In the genomic region with DNA sequence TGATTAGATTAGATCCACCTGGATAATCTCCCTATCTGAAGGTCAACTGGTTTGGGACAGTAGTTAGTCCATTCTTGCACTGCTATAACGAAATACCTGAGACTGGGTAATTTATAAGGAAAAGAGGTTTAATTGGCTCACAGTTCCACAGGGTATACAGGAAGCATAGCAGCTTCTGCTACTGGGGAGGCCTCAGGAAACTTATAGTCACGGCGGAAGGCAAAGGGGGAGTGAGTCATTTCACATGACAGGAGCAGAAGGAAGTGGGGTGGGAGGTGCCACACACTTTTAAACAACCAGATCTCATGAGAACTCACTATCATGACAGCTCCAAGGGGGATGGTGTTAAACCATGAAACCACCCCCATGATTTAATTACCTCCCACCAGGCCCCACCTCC, we compare ENCODE assay signal across 1 cellular context.
TF ChIP-seq lines count a peak whose summit lies in the region.

No MANE protein-coding gene starts in this region.

TF ChIP-seq in K562, 482 proteins besides CTCF, POLR2A, EP300 and RAD21 (continued from another document and continues in another):
- TF ChIP-seq, protein P1, sequence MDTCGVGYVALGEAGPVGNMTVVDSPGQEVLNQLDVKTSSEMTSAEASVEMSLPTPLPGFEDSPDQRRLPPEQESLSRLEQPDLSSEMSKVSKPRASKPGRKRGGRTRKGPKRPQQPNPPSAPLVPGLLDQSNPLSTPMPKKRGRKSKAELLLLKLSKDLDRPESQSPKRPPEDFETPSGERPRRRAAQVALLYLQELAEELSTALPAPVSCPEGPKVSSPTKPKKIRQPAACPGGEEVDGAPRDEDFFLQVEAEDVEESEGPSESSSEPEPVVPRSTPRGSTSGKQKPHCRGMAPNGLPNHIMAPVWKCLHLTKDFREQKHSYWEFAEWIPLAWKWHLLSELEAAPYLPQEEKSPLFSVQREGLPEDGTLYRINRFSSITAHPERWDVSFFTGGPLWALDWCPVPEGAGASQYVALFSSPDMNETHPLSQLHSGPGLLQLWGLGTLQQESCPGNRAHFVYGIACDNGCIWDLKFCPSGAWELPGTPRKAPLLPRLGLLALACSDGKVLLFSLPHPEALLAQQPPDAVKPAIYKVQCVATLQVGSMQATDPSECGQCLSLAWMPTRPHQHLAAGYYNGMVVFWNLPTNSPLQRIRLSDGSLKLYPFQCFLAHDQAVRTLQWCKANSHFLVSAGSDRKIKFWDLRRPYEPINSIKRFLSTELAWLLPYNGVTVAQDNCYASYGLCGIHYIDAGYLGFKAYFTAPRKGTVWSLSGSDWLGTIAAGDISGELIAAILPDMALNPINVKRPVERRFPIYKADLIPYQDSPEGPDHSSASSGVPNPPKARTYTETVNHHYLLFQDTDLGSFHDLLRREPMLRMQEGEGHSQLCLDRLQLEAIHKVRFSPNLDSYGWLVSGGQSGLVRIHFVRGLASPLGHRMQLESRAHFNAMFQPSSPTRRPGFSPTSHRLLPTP (IDR thresholded peaks at IDR 0.05; ENCODE audit: borderline replicate concordance, extremely low read depth, insufficient read length), result no peak
- TF ChIP-seq ZNF316 (IDR thresholded peaks at IDR 0.05) (peak; percentile 69), NR4A1 (CRISPR knock-in tag; IDR thresholded peaks at IDR 0.05) (no peak), NR4A1 (tag; IDR thresholded peaks at IDR 0.05) (no peak), ZNF589 (CRISPR knock-in tag; IDR thresholded peaks at IDR 0.05; ENCODE audit: low read depth) (no peak), FOSL1 (tag; conservative IDR thresholded peaks at IDR 0.05) (peak; percentile 61), HNRNPH1 (optimal IDR thresholded peaks at IDR 0.05; ENCODE audit: low read depth, low read length) (no peak), EZH2 (IDR thresholded peaks at IDR 0.05; ENCODE audit: borderline replicate concordance, low read depth, low read length) (no peak), POLR2H (tag; IDR thresholded peaks at IDR 0.05; ENCODE audit: low read depth) (no peak), TCF7 (IDR thresholded peaks at IDR 0.05; ENCODE audit: borderline replicate concordance) (no peak), ZNF77 (CRISPR knock-in tag; IDR thresholded peaks at IDR 0.05) (no peak), MCM5 (IDR thresholded peaks at IDR 0.05; ENCODE audit: low read depth) (no peak), SMARCE1 (IDR thresholded peaks at IDR 0.05) (peak; percentile 16; the same call in 1 of the 2 replicates), MBD2 (IDR thresholded peaks at IDR 0.05; ENCODE audit: borderline replicate concordance, low read depth) (no peak), ZNF444 (CRISPR knock-in tag; IDR thresholded peaks at IDR 0.05) (no peak), STAT5A (IDR thresholded peaks at IDR 0.05; ENCODE audit: borderline replicate concordance, low read length) (no peak), SIX5 (IDR thresholded peaks at IDR 0.05; ENCODE audit: borderline replicate concordance in 1 of 2, insufficient read depth in 1 of 2, low read depth in 1 of 2, low read length in 2 of 2) (no peak), CBFB (CRISPR knock-in tag; IDR thresholded peaks at IDR 0.05) (no peak), SMAD2 (IDR thresholded peaks at IDR 0.05; ENCODE audit: low read depth, low read length) (no peak), HDGF (IDR thresholded peaks at IDR 0.05) (no peak), YY1 (IDR thresholded peaks at IDR 0.05; ENCODE audit: borderline replicate concordance in 1 of 3, control insufficient read depth in 1 of 3, extremely low read depth in 1 of 3, insufficient read depth in 3 of 3, insufficient read length in 1 of 3, insufficient replicate concordance in 2 of 3, low read depth in 1 of 3, low read length in 2 of 3) (no peak), FOXA3 (CRISPR knock-in tag; conservative IDR thresholded peaks at IDR 0.05 in 1 of 2, IDR thresholded peaks at IDR 0.05 in 1 of 2) (no peak), TRIM24 (IDR thresholded peaks at IDR 0.05) (peak; percentile 52 to 78; a peak in 3 of 4 replicates), LCOR (CRISPR knock-in tag; IDR thresholded peaks at IDR 0.05) (no peak), KLF6 (CRISPR knock-in tag; IDR thresholded peaks at IDR 0.05; ENCODE audit: borderline replicate concordance) (no peak), ZNF436 (CRISPR knock-in tag; IDR thresholded peaks at IDR 0.05) (no peak), ASH1L (IDR thresholded peaks at IDR 0.05; ENCODE audit: borderline replicate concordance, low read depth, partially characterized antibody) (no peak), NR2C2 (CRISPR knock-in tag; IDR thresholded peaks at IDR 0.05) (no peak), NR2C2 (tag; IDR thresholded peaks at IDR 0.05) (no peak)
- TF ChIP-seq, protein P2, sequence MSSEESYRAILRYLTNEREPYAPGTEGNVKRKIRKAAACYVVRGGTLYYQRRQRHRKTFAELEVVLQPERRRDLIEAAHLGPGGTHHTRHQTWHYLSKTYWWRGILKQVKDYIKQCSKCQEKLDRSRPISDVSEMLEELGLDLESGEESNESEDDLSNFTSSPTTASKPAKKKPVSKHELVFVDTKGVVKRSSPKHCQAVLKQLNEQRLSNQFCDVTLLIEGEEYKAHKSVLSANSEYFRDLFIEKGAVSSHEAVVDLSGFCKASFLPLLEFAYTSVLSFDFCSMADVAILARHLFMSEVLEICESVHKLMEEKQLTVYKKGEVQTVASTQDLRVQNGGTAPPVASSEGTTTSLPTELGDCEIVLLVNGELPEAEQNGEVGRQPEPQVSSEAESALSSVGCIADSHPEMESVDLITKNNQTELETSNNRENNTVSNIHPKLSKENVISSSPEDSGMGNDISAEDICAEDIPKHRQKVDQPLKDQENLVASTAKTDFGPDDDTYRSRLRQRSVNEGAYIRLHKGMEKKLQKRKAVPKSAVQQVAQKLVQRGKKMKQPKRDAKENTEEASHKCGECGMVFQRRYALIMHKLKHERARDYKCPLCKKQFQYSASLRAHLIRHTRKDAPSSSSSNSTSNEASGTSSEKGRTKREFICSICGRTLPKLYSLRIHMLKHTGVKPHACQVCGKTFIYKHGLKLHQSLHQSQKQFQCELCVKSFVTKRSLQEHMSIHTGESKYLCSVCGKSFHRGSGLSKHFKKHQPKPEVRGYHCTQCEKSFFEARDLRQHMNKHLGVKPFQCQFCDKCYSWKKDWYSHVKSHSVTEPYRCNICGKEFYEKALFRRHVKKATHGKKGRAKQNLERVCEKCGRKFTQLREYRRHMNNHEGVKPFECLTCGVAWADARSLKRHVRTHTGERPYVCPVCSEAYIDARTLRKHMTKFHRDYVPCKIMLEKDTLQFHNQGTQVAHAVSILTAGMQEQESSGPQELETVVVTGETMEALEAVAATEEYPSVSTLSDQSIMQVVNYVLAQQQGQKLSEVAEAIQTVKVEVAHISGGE (CRISPR knock-in tag; IDR thresholded peaks at IDR 0.05), result no peak
- TF ChIP-seq, protein P3, sequence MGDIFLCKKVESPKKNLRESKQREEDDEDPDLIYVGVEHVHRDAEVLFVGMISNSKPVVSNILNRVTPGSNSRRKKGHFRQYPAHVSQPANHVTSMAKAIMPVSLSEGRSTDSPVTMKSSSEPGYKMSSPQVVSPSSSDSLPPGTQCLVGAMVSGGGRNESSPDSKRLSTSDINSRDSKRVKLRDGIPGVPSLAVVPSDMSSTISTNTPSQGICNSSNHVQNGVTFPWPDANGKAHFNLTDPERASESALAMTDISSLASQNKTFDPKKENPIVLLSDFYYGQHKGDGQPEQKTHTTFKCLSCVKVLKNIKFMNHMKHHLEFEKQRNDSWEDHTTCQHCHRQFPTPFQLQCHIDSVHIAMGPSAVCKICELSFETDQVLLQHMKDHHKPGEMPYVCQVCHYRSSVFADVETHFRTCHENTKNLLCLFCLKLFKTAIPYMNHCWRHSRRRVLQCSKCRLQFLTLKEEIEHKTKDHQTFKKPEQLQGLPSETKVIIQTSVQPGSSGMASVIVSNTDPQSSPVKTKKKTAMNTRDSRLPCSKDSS (IDR thresholded peaks at IDR 0.05; ENCODE audit: low read depth, partially characterized antibody), result no peak
- TF ChIP-seq, protein P4, sequence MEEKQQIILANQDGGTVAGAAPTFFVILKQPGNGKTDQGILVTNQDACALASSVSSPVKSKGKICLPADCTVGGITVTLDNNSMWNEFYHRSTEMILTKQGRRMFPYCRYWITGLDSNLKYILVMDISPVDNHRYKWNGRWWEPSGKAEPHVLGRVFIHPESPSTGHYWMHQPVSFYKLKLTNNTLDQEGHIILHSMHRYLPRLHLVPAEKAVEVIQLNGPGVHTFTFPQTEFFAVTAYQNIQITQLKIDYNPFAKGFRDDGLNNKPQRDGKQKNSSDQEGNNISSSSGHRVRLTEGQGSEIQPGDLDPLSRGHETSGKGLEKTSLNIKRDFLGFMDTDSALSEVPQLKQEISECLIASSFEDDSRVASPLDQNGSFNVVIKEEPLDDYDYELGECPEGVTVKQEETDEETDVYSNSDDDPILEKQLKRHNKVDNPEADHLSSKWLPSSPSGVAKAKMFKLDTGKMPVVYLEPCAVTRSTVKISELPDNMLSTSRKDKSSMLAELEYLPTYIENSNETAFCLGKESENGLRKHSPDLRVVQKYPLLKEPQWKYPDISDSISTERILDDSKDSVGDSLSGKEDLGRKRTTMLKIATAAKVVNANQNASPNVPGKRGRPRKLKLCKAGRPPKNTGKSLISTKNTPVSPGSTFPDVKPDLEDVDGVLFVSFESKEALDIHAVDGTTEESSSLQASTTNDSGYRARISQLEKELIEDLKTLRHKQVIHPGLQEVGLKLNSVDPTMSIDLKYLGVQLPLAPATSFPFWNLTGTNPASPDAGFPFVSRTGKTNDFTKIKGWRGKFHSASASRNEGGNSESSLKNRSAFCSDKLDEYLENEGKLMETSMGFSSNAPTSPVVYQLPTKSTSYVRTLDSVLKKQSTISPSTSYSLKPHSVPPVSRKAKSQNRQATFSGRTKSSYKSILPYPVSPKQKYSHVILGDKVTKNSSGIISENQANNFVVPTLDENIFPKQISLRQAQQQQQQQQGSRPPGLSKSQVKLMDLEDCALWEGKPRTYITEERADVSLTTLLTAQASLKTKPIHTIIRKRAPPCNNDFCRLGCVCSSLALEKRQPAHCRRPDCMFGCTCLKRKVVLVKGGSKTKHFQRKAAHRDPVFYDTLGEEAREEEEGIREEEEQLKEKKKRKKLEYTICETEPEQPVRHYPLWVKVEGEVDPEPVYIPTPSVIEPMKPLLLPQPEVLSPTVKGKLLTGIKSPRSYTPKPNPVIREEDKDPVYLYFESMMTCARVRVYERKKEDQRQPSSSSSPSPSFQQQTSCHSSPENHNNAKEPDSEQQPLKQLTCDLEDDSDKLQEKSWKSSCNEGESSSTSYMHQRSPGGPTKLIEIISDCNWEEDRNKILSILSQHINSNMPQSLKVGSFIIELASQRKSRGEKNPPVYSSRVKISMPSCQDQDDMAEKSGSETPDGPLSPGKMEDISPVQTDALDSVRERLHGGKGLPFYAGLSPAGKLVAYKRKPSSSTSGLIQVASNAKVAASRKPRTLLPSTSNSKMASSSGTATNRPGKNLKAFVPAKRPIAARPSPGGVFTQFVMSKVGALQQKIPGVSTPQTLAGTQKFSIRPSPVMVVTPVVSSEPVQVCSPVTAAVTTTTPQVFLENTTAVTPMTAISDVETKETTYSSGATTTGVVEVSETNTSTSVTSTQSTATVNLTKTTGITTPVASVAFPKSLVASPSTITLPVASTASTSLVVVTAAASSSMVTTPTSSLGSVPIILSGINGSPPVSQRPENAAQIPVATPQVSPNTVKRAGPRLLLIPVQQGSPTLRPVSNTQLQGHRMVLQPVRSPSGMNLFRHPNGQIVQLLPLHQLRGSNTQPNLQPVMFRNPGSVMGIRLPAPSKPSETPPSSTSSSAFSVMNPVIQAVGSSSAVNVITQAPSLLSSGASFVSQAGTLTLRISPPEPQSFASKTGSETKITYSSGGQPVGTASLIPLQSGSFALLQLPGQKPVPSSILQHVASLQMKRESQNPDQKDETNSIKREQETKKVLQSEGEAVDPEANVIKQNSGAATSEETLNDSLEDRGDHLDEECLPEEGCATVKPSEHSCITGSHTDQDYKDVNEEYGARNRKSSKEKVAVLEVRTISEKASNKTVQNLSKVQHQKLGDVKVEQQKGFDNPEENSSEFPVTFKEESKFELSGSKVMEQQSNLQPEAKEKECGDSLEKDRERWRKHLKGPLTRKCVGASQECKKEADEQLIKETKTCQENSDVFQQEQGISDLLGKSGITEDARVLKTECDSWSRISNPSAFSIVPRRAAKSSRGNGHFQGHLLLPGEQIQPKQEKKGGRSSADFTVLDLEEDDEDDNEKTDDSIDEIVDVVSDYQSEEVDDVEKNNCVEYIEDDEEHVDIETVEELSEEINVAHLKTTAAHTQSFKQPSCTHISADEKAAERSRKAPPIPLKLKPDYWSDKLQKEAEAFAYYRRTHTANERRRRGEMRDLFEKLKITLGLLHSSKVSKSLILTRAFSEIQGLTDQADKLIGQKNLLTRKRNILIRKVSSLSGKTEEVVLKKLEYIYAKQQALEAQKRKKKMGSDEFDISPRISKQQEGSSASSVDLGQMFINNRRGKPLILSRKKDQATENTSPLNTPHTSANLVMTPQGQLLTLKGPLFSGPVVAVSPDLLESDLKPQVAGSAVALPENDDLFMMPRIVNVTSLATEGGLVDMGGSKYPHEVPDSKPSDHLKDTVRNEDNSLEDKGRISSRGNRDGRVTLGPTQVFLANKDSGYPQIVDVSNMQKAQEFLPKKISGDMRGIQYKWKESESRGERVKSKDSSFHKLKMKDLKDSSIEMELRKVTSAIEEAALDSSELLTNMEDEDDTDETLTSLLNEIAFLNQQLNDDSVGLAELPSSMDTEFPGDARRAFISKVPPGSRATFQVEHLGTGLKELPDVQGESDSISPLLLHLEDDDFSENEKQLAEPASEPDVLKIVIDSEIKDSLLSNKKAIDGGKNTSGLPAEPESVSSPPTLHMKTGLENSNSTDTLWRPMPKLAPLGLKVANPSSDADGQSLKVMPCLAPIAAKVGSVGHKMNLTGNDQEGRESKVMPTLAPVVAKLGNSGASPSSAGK (IDR thresholded peaks at IDR 0.05), result no peak
- TF ChIP-seq, protein P5, sequence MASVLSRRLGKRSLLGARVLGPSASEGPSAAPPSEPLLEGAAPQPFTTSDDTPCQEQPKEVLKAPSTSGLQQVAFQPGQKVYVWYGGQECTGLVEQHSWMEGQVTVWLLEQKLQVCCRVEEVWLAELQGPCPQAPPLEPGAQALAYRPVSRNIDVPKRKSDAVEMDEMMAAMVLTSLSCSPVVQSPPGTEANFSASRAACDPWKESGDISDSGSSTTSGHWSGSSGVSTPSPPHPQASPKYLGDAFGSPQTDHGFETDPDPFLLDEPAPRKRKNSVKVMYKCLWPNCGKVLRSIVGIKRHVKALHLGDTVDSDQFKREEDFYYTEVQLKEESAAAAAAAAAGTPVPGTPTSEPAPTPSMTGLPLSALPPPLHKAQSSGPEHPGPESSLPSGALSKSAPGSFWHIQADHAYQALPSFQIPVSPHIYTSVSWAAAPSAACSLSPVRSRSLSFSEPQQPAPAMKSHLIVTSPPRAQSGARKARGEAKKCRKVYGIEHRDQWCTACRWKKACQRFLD (CRISPR knock-in tag; IDR thresholded peaks at IDR 0.05), result no peak
- TF ChIP-seq, protein P6, sequence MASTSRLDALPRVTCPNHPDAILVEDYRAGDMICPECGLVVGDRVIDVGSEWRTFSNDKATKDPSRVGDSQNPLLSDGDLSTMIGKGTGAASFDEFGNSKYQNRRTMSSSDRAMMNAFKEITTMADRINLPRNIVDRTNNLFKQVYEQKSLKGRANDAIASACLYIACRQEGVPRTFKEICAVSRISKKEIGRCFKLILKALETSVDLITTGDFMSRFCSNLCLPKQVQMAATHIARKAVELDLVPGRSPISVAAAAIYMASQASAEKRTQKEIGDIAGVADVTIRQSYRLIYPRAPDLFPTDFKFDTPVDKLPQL (IDR thresholded peaks at IDR 0.05; ENCODE audit: extremely low read depth, insufficient read length), result no peak
- TF ChIP-seq, protein P7, sequence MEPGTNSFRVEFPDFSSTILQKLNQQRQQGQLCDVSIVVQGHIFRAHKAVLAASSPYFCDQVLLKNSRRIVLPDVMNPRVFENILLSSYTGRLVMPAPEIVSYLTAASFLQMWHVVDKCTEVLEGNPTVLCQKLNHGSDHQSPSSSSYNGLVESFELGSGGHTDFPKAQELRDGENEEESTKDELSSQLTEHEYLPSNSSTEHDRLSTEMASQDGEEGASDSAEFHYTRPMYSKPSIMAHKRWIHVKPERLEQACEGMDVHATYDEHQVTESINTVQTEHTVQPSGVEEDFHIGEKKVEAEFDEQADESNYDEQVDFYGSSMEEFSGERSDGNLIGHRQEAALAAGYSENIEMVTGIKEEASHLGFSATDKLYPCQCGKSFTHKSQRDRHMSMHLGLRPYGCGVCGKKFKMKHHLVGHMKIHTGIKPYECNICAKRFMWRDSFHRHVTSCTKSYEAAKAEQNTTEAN (CRISPR knock-in tag; IDR thresholded peaks at IDR 0.05), result no peak
